In genomic region chr20:33784225-33784624, GRCh38 we compare ENCODE assay signal across 24 cellular contexts. TPM values are rescaled to one million over a fixed set of nuclear protein-coding genes. Genes with fewer than 3 reads are reported as not detected.
DNase-seq lines count a peak whose midpoint lies in the region; ATAC-seq and TF ChIP-seq lines count a peak whose summit lies in the region.
"Had no signal": no experiment of that assay in that cellular context is flagged by ENCODE, and none has a peak within 500 bp of the region (broad histone marks: within the 10 kb centered on the region; RNA-seq: fewer than 3 reads in every experiment).

No MANE protein-coding gene starts in this region.

- H3K27me3 Mint-ChIP-seq in GM23338 (ENCODE audit: insufficient read depth, low read depth, poor library complexity) (peaks cover 11% of the 10 kb centered on the region), activated B cell treated with CpG ODN at 0.5 μM for 24 hours (no peaks in the 10 kb centered on the region)
- H3K27me3 Mint-ChIP-seq in activated CD8-positive, alpha-beta T cell treated with anti-CD3 and anti-CD28 coated beads for 36 hours: no peaks in the 10 kb centered on the region
- H3K27me3 Mint-ChIP-seq: CD4-positive, alpha-beta memory T cell had no signal

- H3K4me1 ChIP-seq in GM23338 (ENCODE audit: insufficient read depth): no peaks in the 10 kb centered on the region
- peaks cover 96% of the 10 kb centered on the region for H3K4me1 ChIP-seq in KMS-11 (ENCODE audit: low read depth, poor library complexity, severe bottlenecking)
- peaks cover 30 to 39% of the 10 kb centered on the region in 2 experiments for H3K4me1 ChIP-seq in neutrophil (ENCODE audit: control insufficient read depth in 1 of 2, insufficient read depth in 1 of 2, low read depth in 1 of 2, low read length in 1 of 2)
- H3K4me1 ChIP-seq: Caco-2 had no signal

- H3K79me2 ChIP-seq in GM23338 (replicated peaks; ENCODE audit: insufficient read depth): no peaks in the 10 kb centered on the region
- no peaks in the 10 kb centered on the region for H3K79me2 ChIP-seq in KMS-11 (ENCODE audit: insufficient read depth, low read depth)

- H3K9me3 Mint-ChIP-seq in GM23338 (no peaks in the 10 kb centered on the region), activated B cell treated with CpG ODN at 0.5 μM for 24 hours (no peaks in the 10 kb centered on the region)
- no peaks in the 10 kb centered on the region for H3K9me3 Mint-ChIP-seq in stimulated activated effector memory CD8-positive, alpha-beta T cell treated with anti-CD3 and anti-CD28 coated beads, Interleukin-12 subunit alpha, Interleukin-12 subunit beta, amount 100 ng/mL, for 72 hours
- no peaks in the 10 kb centered on the region for H3K9me3 Mint-ChIP-seq in activated CD8-positive, alpha-beta T cell treated with anti-CD3 and anti-CD28 coated beads for 36 hours
- H3K9me3 Mint-ChIP-seq: CD4-positive, alpha-beta memory T cell had no signal

- H3K27me3 ChIP-seq in GM23338 (ENCODE audit: insufficient read depth) (no peaks in the 10 kb centered on the region), KMS-11 (ENCODE audit: insufficient read depth, low read depth) (no peaks in the 10 kb centered on the region), neutrophil (no peaks in the 10 kb centered on the region)

- ATAC-seq in GM23338 (peak; percentile 51; the same call in 2 of the 3 replicates), activated B cell treated with CpG ODN at 0.5 μM for 24 hours (ENCODE audit: low read depth) (no peak)
- no peak for ATAC-seq in stimulated activated effector memory CD8-positive, alpha-beta T cell treated with anti-CD3 and anti-CD28 coated beads, Interleukin-12 subunit alpha, Interleukin-12 subunit beta, amount 100 ng/mL, for 72 hours
- ATAC-seq in activated CD8-positive, alpha-beta T cell treated with anti-CD3 and anti-CD28 coated beads for 36 hours: no peak

- H3K27ac ChIP-seq in GM23338 (ENCODE audit: low read depth) (no peak overlapping the region), KMS-11 (peak overlapping the region; percentile 45; the same call in 1 of the 2 replicates), neutrophil (peak overlapping the region; percentile 72)
- H3K27ac ChIP-seq: A549, PC-9 had no signal

- POLR2A ChIA-PET in activated B cell treated with CpG ODN at 0.5 μM for 24 hours (lab: Charles Lee): no interaction called here
- POLR2A ChIA-PET in activated CD8-positive, alpha-beta T cell treated with anti-CD3 and anti-CD28 coated beads for 36 hours (lab: Charles Lee): no interaction called here

- no peaks in the 10 kb centered on the region for H3F3A ChIP-seq in GM23338 (replicated peaks; ENCODE audit: low read depth)

- CTCF ChIA-PET in activated B cell treated with CpG ODN at 0.5 μM for 24 hours (lab: Charles Lee): no interaction called here
- CTCF ChIA-PET in activated CD8-positive, alpha-beta T cell treated with anti-CD3 and anti-CD28 coated beads for 36 hours (lab: Charles Lee): no interaction called here

- H3K4me3 ChIP-seq in GM23338 (no peak overlapping the region), KMS-11 (IDR thresholded peaks at IDR 0.05; ENCODE audit: insufficient read depth, low read depth, low read length) (no peak overlapping the region), neutrophil (ENCODE audit: low read depth in 1 of 2, low read length in 1 of 2) (no peak overlapping the region)
- H3K4me3 ChIP-seq: A549, PC-9 had no signal

- H3K4me3 Mint-ChIP-seq in GM23338 (no peak overlapping the region), activated B cell treated with CpG ODN at 0.5 μM for 24 hours (no peak overlapping the region)
- H3K4me3 Mint-ChIP-seq in stimulated activated effector memory CD8-positive, alpha-beta T cell treated with anti-CD3 and anti-CD28 coated beads, Interleukin-12 subunit alpha, Interleukin-12 subunit beta, amount 100 ng/mL, for 72 hours: no peak overlapping the region
- no peak overlapping the region for H3K4me3 Mint-ChIP-seq in activated CD8-positive, alpha-beta T cell treated with anti-CD3 and anti-CD28 coated beads for 36 hours

- intact Hi-C loops in activated B cell treated with CpG ODN at 0.5 μM for 24 hours (cut with micrococcal nuclease): no loop called here
- intact Hi-C loops in activated CD8-positive, alpha-beta T cell treated with anti-CD3 and anti-CD28 coated beads for 36 hours (cut with micrococcal nuclease): no loop called here

- H3K9me3 ChIP-seq in neutrophil: no peaks in the 10 kb centered on the region
- H3K9me3 ChIP-seq: A549 had no signal

- no peaks in the 10 kb centered on the region for H3K9me2 ChIP-seq in GM23338 (ENCODE audit: insufficient read depth)

- H3K36me3 Mint-ChIP-seq in GM23338 (ENCODE audit: low read depth) (no peaks in the 10 kb centered on the region; the same call in 2 of the 3 replicates), activated B cell treated with CpG ODN at 0.5 μM for 24 hours (ENCODE audit: low read depth) (peaks cover 10% of the 10 kb centered on the region)
- H3K36me3 Mint-ChIP-seq in stimulated activated effector memory CD8-positive, alpha-beta T cell treated with anti-CD3 and anti-CD28 coated beads, Interleukin-12 subunit alpha, Interleukin-12 subunit beta, amount 100 ng/mL, for 72 hours: no peaks in the 10 kb centered on the region
- H3K36me3 Mint-ChIP-seq in activated CD8-positive, alpha-beta T cell treated with anti-CD3 and anti-CD28 coated beads for 36 hours (ENCODE audit: low read depth): peaks cover 9% of the 10 kb centered on the region

- H3K9ac ChIP-seq in KMS-11: no peak overlapping the region

- DNase-seq in GM23338 (ENCODE audit: low spot score): peak; percentile 60
- no peak for DNase-seq in activated B cell treated with CpG ODN at 0.5 μM for 24 hours
- no peak for DNase-seq in stimulated activated effector memory CD8-positive, alpha-beta T cell treated with anti-CD3 and anti-CD28 coated beads, Interleukin-12 subunit alpha, Interleukin-12 subunit beta, amount 100 ng/mL, for 72 hours (ENCODE audit: low spot score in 2 of 2)
- DNase-seq in activated CD8-positive, alpha-beta T cell treated with anti-CD3 and anti-CD28 coated beads for 36 hours: no peak
- no peak for DNase-seq in stimulated activated CD4-positive, alpha-beta T cell treated with anti-CD3 and anti-CD28 coated beads, Interleukin-4, amount 100 ng/mL, for 24 hours
- DNase-seq: AML-193; C1 segment of cervical spinal cord; Caco-2; CD4-positive, alpha-beta memory T cell; DMS 273 treated with DMSO at 0.1 percent for 48 hours; DMS79 treated with DMSO at 0.1 percent for 48 hours; GF-D8; NCI-H1092 treated with DMSO at 0.1 percent for 48 hours; NCI-H1436; NCI-H187; NCI-H2081 treated with DMSO at 0.1 percent for 48 hours; NCI-H748 treated with DMSO at 0.1 percent for 48 hours; NK-92 treated with Interleukin-12 subunit alpha and Interleukin-12 subunit beta, amount 100 ng/mL, for 24 hours; PC-9; RPMI8226; SHP77 had no signal

- H2AFZ ChIP-seq in GM23338 (no peak overlapping the region), KMS-11 (ENCODE audit: low read depth) (no peak overlapping the region)
- H2AFZ ChIP-seq: PC-9 had no signal

- no peaks in the 10 kb centered on the region for H3K36me3 ChIP-seq in GM23338 (ENCODE audit: insufficient read depth)
- H3K36me3 ChIP-seq in KMS-11 (ENCODE audit: insufficient read depth): no peaks in the 10 kb centered on the region
- peaks cover 12% of the 10 kb centered on the region for H3K36me3 ChIP-seq in neutrophil

- no peak for TF ChIP-seq CTCF in GM23338 (conservative IDR thresholded peaks at IDR 0.05; ENCODE audit: low read depth in 2 of 2)
- no peak for TF ChIP-seq CTCF in KMS-11 (conservative IDR thresholded peaks at IDR 0.05; ENCODE audit: low read depth, low read length)
- no peak for TF ChIP-seq CTCF in activated B cell treated with CpG ODN at 0.5 μM for 24 hours (IDR thresholded peaks at IDR 0.05)
- no peak for TF ChIP-seq CTCF in neutrophil (IDR thresholded peaks at IDR 0.05)
- TF ChIP-seq CTCF in activated CD8-positive, alpha-beta T cell treated with anti-CD3 and anti-CD28 coated beads for 36 hours (IDR thresholded peaks at IDR 0.05): no peak

- H4K20me1 ChIP-seq in GM23338 (replicated peaks; ENCODE audit: insufficient read depth): no peaks in the 10 kb centered on the region
- H4K20me1 ChIP-seq in KMS-11 (ENCODE audit: insufficient read depth): no peaks in the 10 kb centered on the region

- H3K27ac Mint-ChIP-seq in GM23338 (no peak overlapping the region), activated B cell treated with CpG ODN at 0.5 μM for 24 hours (peak overlapping the region; percentile 65)
- no peak overlapping the region for H3K27ac Mint-ChIP-seq in stimulated activated effector memory CD8-positive, alpha-beta T cell treated with anti-CD3 and anti-CD28 coated beads, Interleukin-12 subunit alpha, Interleukin-12 subunit beta, amount 100 ng/mL, for 72 hours
- H3K27ac Mint-ChIP-seq in activated CD8-positive, alpha-beta T cell treated with anti-CD3 and anti-CD28 coated beads for 36 hours: no peak overlapping the region

- H3K4me1 Mint-ChIP-seq in GM23338: no peaks in the 10 kb centered on the region
- peaks cover 80% of the 10 kb centered on the region for H3K4me1 Mint-ChIP-seq in activated B cell treated with CpG ODN at 0.5 μM for 24 hours
- H3K4me1 Mint-ChIP-seq in stimulated activated effector memory CD8-positive, alpha-beta T cell treated with anti-CD3 and anti-CD28 coated beads, Interleukin-12 subunit alpha, Interleukin-12 subunit beta, amount 100 ng/mL, for 72 hours: peaks cover 36% of the 10 kb centered on the region
- peaks cover 16% of the 10 kb centered on the region for H3K4me1 Mint-ChIP-seq in activated CD8-positive, alpha-beta T cell treated with anti-CD3 and anti-CD28 coated beads for 36 hours (ENCODE audit: low read depth)

- no peak overlapping the region for H3K4me2 ChIP-seq in GM23338
- peak overlapping the region; percentile 69; the same call in 1 of the 2 replicates for H3K4me2 ChIP-seq in KMS-11
- H3K4me2 ChIP-seq: A549, PC-9 had no signal

TF ChIP-seq in GM23338, 12 proteins besides CTCF, POLR2A, EP300 and RAD21:
- no peak for TF ChIP-seq CREB1 (CRISPR knock-in tag; IDR thresholded peaks at IDR 0.05; ENCODE audit: low read depth)
- no peak for TF ChIP-seq EZH2 (IDR thresholded peaks at IDR 0.05; ENCODE audit: low read depth, unreplicated experiment)
- no peak for TF ChIP-seq ZNF114 (CRISPR knock-in tag; IDR thresholded peaks at IDR 0.05)

RNA-seq across cellular contexts. Expression of gene CHMP4B, which starts 26.9 kb away (rescaled TPM):
- total RNA-seq in GM23338 (2014; rRNA removed; shearing (Covaris generic)): 42.6 and 49.3 TPM in 2 replicates
- polyA plus RNA-seq in GM23338 (2016; fragmentation: Nextera tagmentation; extraction: Ambion mirVana): 14.5 and 15.7 TPM in 2 replicates
- 116 and 121 TPM in 2 replicates for total RNA-seq in activated B cell treated with CpG ODN at 0.5 μM for 24 hours
- 10 to 100 TPM; 82.0 to 82.9 TPM for total RNA-seq in activated CD8-positive, alpha-beta T cell treated with anti-CD3 and anti-CD28 coated beads for 36 hours

RNA-seq across cellular contexts. Expression of gene ZNF341, which starts 52.4 kb away (rescaled TPM):
- 6.1 and 6.2 TPM in 2 replicates for total RNA-seq in GM23338 (2014; rRNA removed; shearing (Covaris generic))
- 3.6 and 4.3 TPM in 2 replicates for polyA plus RNA-seq in GM23338 (2016; fragmentation: Nextera tagmentation; extraction: Ambion mirVana)
- total RNA-seq in activated B cell treated with CpG ODN at 0.5 μM for 24 hours: 9.2 and 10.1 TPM in 2 replicates
- total RNA-seq in activated CD8-positive, alpha-beta T cell treated with anti-CD3 and anti-CD28 coated beads for 36 hours: 1 to 10 TPM; 4.3 to 5.0 TPM
